4 cellular contexts compared by ENCODE assay signal in genomic region chr18:75437979-75438378, GRCh38. TPM values are rescaled to one million over a fixed set of nuclear protein-coding genes. Genes with fewer than 3 reads are reported as not detected.
"Had no signal": no experiment of that assay in that cellular context is flagged by ENCODE, and none has a peak within 500 bp of the region (broad histone marks: within the 10 kb centered on the region; RNA-seq: fewer than 3 reads in every experiment).

No MANE protein-coding gene starts in this region.

- DNase-seq: GDM1, GF-D8 had no signal

- ATAC-seq: GM12878 had no signal

- H3K4me3 ChIP-seq: GM12878 had no signal

RNA-seq across cellular contexts. Expression of gene SMIM21, which starts 10.5 kb away (rescaled TPM):
- total RNA-seq: G401, GM12878 had no signal
